In genomic region chr11:94457118-94458029, GRCh38 we compare ENCODE assay signal across 17 cellular contexts. TPM values are rescaled to one million over a fixed set of nuclear protein-coding genes. Genes with fewer than 3 reads are reported as not detected.
A peak's percentile ranks its signal among the peaks of the same experiment; 100 is the strongest.
DNase-seq lines count a peak whose midpoint lies in the region; ATAC-seq, FAIRE-seq and TF ChIP-seq lines count a peak whose summit lies in the region.
"Had no signal": no experiment of that assay in that cellular context is flagged by ENCODE, and none has a peak within 500 bp of the region (broad histone marks: within the 10 kb centered on the region; RNA-seq: fewer than 3 reads in every experiment).

No MANE protein-coding gene starts in this region.

- ATAC-seq in GM21717 (IDR thresholded peaks at IDR 0.05; ENCODE audit: unreplicated experiment), result peak; percentile 59

- no peak for TF ChIP-seq CTCF in D721Med (IDR thresholded peaks at IDR 0.05; ENCODE audit: insufficient read depth, missing control alignments)

- FAIRE-seq in D721Med (lab: Jason Lieb, UNC), result peak; percentile 87

- DNase-seq in D721Med (ENCODE audit: insufficient read length, low spot score), result no peak
- peak; percentile 65 for DNase-seq in SK-N-DZ (ENCODE audit: low spot score)
- peak; percentile 77 for DNase-seq in kidney tubule cell (ENCODE audit: low spot score)
- no peak for DNase-seq in mesenteric fat pad (ENCODE audit: low spot score)
- DNase-seq in NCI-H1436 (lab: John Stamatoyannopoulos, UW), result no peak
- no peak for DNase-seq in NCI-H524 (lab: John Stamatoyannopoulos, UW)
- DNase-seq in NK-92 treated with Interleukin-12 subunit alpha and Interleukin-12 subunit beta, amount 100 ng/mL, for 24 hours (lab: John Stamatoyannopoulos, UW), result no peak
- DNase-seq: cortex of kidney, DMS79 treated with DMSO at 0.1 percent for 48 hours, H7, NCI-H1417, NCI-H526 treated with DMSO at 0.1 percent for 48 hours, uterus had no signal

RNA-seq across cellular contexts. Expression of gene MRE11, which starts 36.3 kb away (rescaled TPM):
- polyA plus RNA-seq in SK-N-DZ (2014; cell fraction: cytosol; rRNA removed), result 40.7 and 49.3 TPM in 2 replicates
- 32.1 and 34.0 TPM in 2 replicates for polyA plus RNA-seq in SK-N-DZ (2014; cell fraction: nucleus; rRNA removed)
- 14.1 TPM for total RNA-seq in mesenteric fat pad

RNA-seq across cellular contexts. Expression of gene ANKRD49, which starts 36.4 kb away (rescaled TPM):
- polyA plus RNA-seq in SK-N-DZ (2014; cell fraction: cytosol; rRNA removed), result 56.0 and 70.6 TPM in 2 replicates
- 82.7 and 88.3 TPM in 2 replicates for polyA plus RNA-seq in SK-N-DZ (2014; cell fraction: nucleus; rRNA removed)
- total RNA-seq in mesenteric fat pad, result 10.1 TPM

RNA-seq across cellular contexts. Expression of gene C11orf97, which starts 54.9 kb away (rescaled TPM):
- not detected in 2 replicates for polyA plus RNA-seq in SK-N-DZ (2014; cell fraction: cytosol; rRNA removed)
- not detected in 2 replicates for polyA plus RNA-seq in SK-N-DZ (2014; cell fraction: nucleus; rRNA removed)
- not detected for total RNA-seq in mesenteric fat pad
- total RNA-seq: H7, mucosa of gallbladder, prostate gland, uterus had no signal
- polyA plus RNA-seq: IgD-negative memory B cell had no signal

RNA-seq across cellular contexts. Expression of gene GPR83, which starts 56.2 kb away (rescaled TPM):
- 7.2 and 9.1 TPM in 2 replicates for polyA plus RNA-seq in SK-N-DZ (2014; cell fraction: cytosol; rRNA removed)
- polyA plus RNA-seq in SK-N-DZ (2014; cell fraction: nucleus; rRNA removed), result 3.0 and 4.0 TPM in 2 replicates
- total RNA-seq in mesenteric fat pad, result not detected
- total RNA-seq: prostate gland had no signal

Comparison
In these comparisons a context has a peak if more than half of its experiments do, and no peak if none do; other contexts are left out.
1. DNase-seq: peak in SK-N-DZ (single experiment) and kidney tubule cell (single experiment); none in D721Med (single experiment), mesenteric fat pad (single experiment), NCI-H1436 (single experiment), NCI-H524 (0 of 2) and NK-92 treated with Interleukin-12 subunit alpha and Interleukin-12 subunit beta, amount 100 ng/mL, for 24 hours (single experiment).